22 cellular contexts compared by ENCODE assay signal in the genomic region with DNA sequence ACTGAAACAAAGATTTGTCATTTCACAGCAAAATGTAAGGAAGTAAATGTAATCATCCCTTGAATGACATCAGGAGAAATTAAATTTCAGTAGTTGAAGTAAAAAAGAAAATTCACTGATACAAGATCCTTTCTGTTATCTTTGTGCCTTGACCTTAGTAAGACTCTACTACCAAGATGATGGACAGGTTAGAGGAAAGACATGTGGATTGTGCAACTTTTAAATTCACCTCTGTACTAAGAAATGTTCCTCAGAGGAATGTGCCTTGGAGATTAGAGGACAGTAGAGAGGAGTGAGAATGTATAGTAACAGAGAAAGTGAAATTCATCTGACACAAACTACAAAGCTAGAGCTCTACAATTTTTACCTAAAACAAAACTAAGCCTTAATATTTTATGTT.
"Had no signal": no experiment of that assay in that cellular context is flagged by ENCODE, and none has a peak within 500 bp of the region (broad histone marks: within the 10 kb centered on the region; RNA-seq: fewer than 3 reads in every experiment).

No MANE protein-coding gene starts in this region.

- H3K4me3 ChIP-seq: MG63, PC-9, Peyer's patch, SJSA1 had no signal

- DNase-seq: Karpas-422, KG1, MG63, NCI-H1092, NCI-H1105 treated with DMSO at 0.1 percent for 48 hours, NCI-H1417 treated with DMSO at 0.1 percent for 48 hours, NCI-H146, NCI-H1694 treated with DMSO at 0.1 percent for 48 hours, NCI-H1930, NCI-H2107, NCI-H2227 treated with DMSO at 0.1 percent for 48 hours, NCI-H446, NCI-H510A, NCI-H524 treated with DMSO at 0.1 percent for 48 hours, PC-9, Peyer's patch, SHP77 treated with DMSO at 0.1 percent for 48 hours, SK-N-SH, SW 1271, T-cell had no signal

- ATAC-seq: Right ventricle myocardium inferior, T-cell had no signal

- H3K4me1 ChIP-seq: Peyer's patch, SJSA1 had no signal

- H3K4me2 ChIP-seq: PC-9, SK-N-SH had no signal

- H3K27me3 ChIP-seq: Peyer's patch, SJSA1 had no signal

- H3K27ac ChIP-seq: PC-9, Peyer's patch, SJSA1 had no signal

- H3K9me3 ChIP-seq: MG63, Peyer's patch, SJSA1, SK-N-SH had no signal

- H2AFZ ChIP-seq: PC-9 had no signal

- H3K36me3 ChIP-seq: MG63, Peyer's patch, SJSA1 had no signal

- H3K9ac ChIP-seq: SK-N-SH had no signal
